Comparison of ENCODE assay signal across 21 cellular contexts in the genomic region with DNA sequence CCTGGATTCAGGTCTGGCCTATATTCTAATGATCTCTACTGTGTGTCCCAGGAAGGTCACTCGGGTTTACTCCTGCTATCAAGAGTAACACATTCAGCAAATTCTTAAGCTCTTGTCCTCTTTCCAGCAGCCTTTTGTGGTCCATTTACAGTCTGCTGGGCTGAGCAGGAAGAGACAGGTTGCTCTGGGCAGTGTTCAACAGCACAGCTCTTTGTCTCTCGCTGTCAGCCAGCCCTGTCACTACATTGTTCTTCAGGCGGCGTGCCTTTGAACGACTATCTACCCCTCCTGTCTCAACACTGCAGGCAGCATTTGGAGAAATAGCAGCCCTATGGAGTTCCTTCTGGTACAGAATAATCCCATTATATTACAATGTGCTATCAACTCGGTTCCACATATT.
"Had no signal": no experiment of that assay in that cellular context is flagged by ENCODE, and none has a peak within 500 bp of the region (broad histone marks: within the 10 kb centered on the region; RNA-seq: fewer than 3 reads in every experiment).

No MANE protein-coding gene starts in this region.

- H3K27ac ChIP-seq: body of pancreas, right lobe of liver, thoracic aorta, upper lobe of left lung had no signal

- ATAC-seq: activated CD4-positive, alpha-beta T cell treated with anti-CD3 and anti-CD28 coated beads for 36 hours; activated CD8-positive, alpha-beta memory T cell treated with anti-CD3 and anti-CD28 coated beads, Interleukin-2, amount 10 ng/mL, durations not matched to agents 7 days and 5 days; activated CD8-positive, alpha-beta T cell treated with anti-CD3 and anti-CD28 coated beads, Interleukin-2, amount 10 ng/mL, durations not matched to agents 7 days and 5 days; activated naive CD4-positive, alpha-beta T cell treated with anti-CD3 and anti-CD28 coated beads, Interleukin-2, amount 50 U/mL, for 72 hours; body of pancreas; esophagus mucosa; naive thymus-derived CD8-positive, alpha-beta T cell; right lobe of liver; stimulated activated effector memory CD8-positive, alpha-beta T cell treated with anti-CD3 and anti-CD28 coated beads, Interleukin-12 subunit alpha, Interleukin-12 subunit beta, amount 100 ng/mL, for 72 hours had no signal

- H3K36me3 ChIP-seq: right lobe of liver, thoracic aorta, upper lobe of left lung had no signal

- H3K27ac Mint-ChIP-seq: activated CD4-positive, alpha-beta T cell treated with anti-CD3 and anti-CD28 coated beads for 36 hours; activated CD8-positive, alpha-beta memory T cell treated with anti-CD3 and anti-CD28 coated beads, Interleukin-2, amount 10 ng/mL, durations not matched to agents 7 days and 5 days; activated CD8-positive, alpha-beta T cell treated with anti-CD3 and anti-CD28 coated beads, Interleukin-2, amount 10 ng/mL, durations not matched to agents 7 days and 5 days; activated naive CD4-positive, alpha-beta T cell treated with anti-CD3 and anti-CD28 coated beads, Interleukin-2, amount 50 U/mL, for 72 hours; memory B cell; naive thymus-derived CD8-positive, alpha-beta T cell; stimulated activated effector memory CD8-positive, alpha-beta T cell treated with anti-CD3 and anti-CD28 coated beads, Interleukin-12 subunit alpha, Interleukin-12 subunit beta, amount 100 ng/mL, for 72 hours; stimulated activated naive CD8-positive, alpha-beta T cell treated with anti-CD3 and anti-CD28 coated beads, Interleukin-15, Interleukin-2, amounts not matched to agents 100 ng/mL and 50 ng/mL, for 24 hours had no signal

- H3K4me1 ChIP-seq: body of pancreas, right lobe of liver had no signal

- H3K4me1 Mint-ChIP-seq: activated CD4-positive, alpha-beta T cell treated with anti-CD3 and anti-CD28 coated beads for 36 hours; activated CD8-positive, alpha-beta memory T cell treated with anti-CD3 and anti-CD28 coated beads, Interleukin-2, amount 10 ng/mL, durations not matched to agents 7 days and 5 days; memory B cell; naive thymus-derived CD8-positive, alpha-beta T cell; stimulated activated effector memory CD8-positive, alpha-beta T cell treated with anti-CD3 and anti-CD28 coated beads, Interleukin-12 subunit alpha, Interleukin-12 subunit beta, amount 100 ng/mL, for 72 hours had no signal

- H3K27me3 ChIP-seq: body of pancreas, right lobe of liver, upper lobe of left lung had no signal

- H3K9me3 ChIP-seq: body of pancreas, right lobe of liver, thoracic aorta, upper lobe of left lung had no signal

- H3K36me3 Mint-ChIP-seq: activated CD8-positive, alpha-beta memory T cell treated with anti-CD3 and anti-CD28 coated beads, Interleukin-2, amount 10 ng/mL, durations not matched to agents 7 days and 5 days; activated naive CD4-positive, alpha-beta T cell treated with anti-CD3 and anti-CD28 coated beads, Interleukin-2, amount 50 U/mL, for 72 hours; memory B cell; naive thymus-derived CD8-positive, alpha-beta T cell; stimulated activated effector memory CD8-positive, alpha-beta T cell treated with anti-CD3 and anti-CD28 coated beads, Interleukin-12 subunit alpha, Interleukin-12 subunit beta, amount 100 ng/mL, for 72 hours had no signal

- DNase-seq: activated CD4-positive, alpha-beta T cell treated with anti-CD3 and anti-CD28 coated beads for 36 hours; activated CD4-positive, CD25-positive, alpha-beta regulatory T cell; activated CD8-positive, alpha-beta memory T cell treated with anti-CD3 and anti-CD28 coated beads, Interleukin-2, amount 10 ng/mL, durations not matched to agents 7 days and 5 days; activated CD8-positive, alpha-beta T cell treated with anti-CD3 and anti-CD28 coated beads, Interleukin-2, amount 10 ng/mL, durations not matched to agents 7 days and 5 days; activated naive CD4-positive, alpha-beta T cell; activated T-cell treated with anti-CD3 and anti-CD28 coated beads, Interleukin-2, amount 50 U/mL, for 48 hours; anterior cingulate cortex; body of pancreas; cortex of kidney; foreskin fibroblast; naive thymus-derived CD8-positive, alpha-beta T cell; right lobe of liver; stimulated activated CD4-positive, alpha-beta T cell treated with anti-CD3 and anti-CD28 coated beads, Interleukin-4, amount 100 ng/mL, for 1 hour; upper lobe of left lung had no signal

- H3K4me3 Mint-ChIP-seq: activated CD4-positive, alpha-beta T cell treated with anti-CD3 and anti-CD28 coated beads for 36 hours; activated CD8-positive, alpha-beta memory T cell treated with anti-CD3 and anti-CD28 coated beads, Interleukin-2, amount 10 ng/mL, durations not matched to agents 7 days and 5 days; activated CD8-positive, alpha-beta T cell treated with anti-CD3 and anti-CD28 coated beads, Interleukin-2, amount 10 ng/mL, durations not matched to agents 7 days and 5 days; memory B cell; neural crest cell; stimulated activated effector memory CD8-positive, alpha-beta T cell treated with anti-CD3 and anti-CD28 coated beads, Interleukin-12 subunit alpha, Interleukin-12 subunit beta, amount 100 ng/mL, for 72 hours; stimulated activated naive CD8-positive, alpha-beta T cell treated with anti-CD3 and anti-CD28 coated beads, Interleukin-15, Interleukin-2, amounts not matched to agents 100 ng/mL and 50 ng/mL, for 24 hours had no signal

- H3K9me3 Mint-ChIP-seq: activated naive CD4-positive, alpha-beta T cell treated with anti-CD3 and anti-CD28 coated beads, Interleukin-2, amount 50 U/mL, for 72 hours; memory B cell; naive thymus-derived CD8-positive, alpha-beta T cell; neural crest cell; stimulated activated effector memory CD8-positive, alpha-beta T cell treated with anti-CD3 and anti-CD28 coated beads, Interleukin-12 subunit alpha, Interleukin-12 subunit beta, amount 100 ng/mL, for 72 hours; stimulated activated naive CD8-positive, alpha-beta T cell treated with anti-CD3 and anti-CD28 coated beads, Interleukin-15, Interleukin-2, amounts not matched to agents 100 ng/mL and 50 ng/mL, for 24 hours had no signal

- H3K4me3 ChIP-seq: body of pancreas, right lobe of liver, thoracic aorta, upper lobe of left lung had no signal
